Comparison of ENCODE assay signal across 15 cellular contexts in genomic region chr2:60872510-60872928, GRCh38. TPM values are rescaled to one million over a fixed set of nuclear protein-coding genes. Genes with fewer than 3 reads are reported as not detected.
DNase-seq lines count a peak whose midpoint lies in the region; ATAC-seq, FAIRE-seq and TF ChIP-seq lines count a peak whose summit lies in the region.
"Had no signal": no experiment of that assay in that cellular context is flagged by ENCODE, and none has a peak within 500 bp of the region (broad histone marks: within the 10 kb centered on the region; RNA-seq: fewer than 3 reads in every experiment).

No MANE protein-coding gene starts in this region.

- H4K20me1 ChIP-seq in OCI-LY7 (ENCODE audit: insufficient read depth, low read length) = no peaks in the 10 kb centered on the region
- H4K20me1 ChIP-seq: BLaER1 treated with 17β-estradiol and CSF1 and Interleukin-3, amounts not matched to agents 10 nM and 100 nM had no signal

- 73 to 78% methylated on average over 3 of the region's 3 CpGs for WGBS in pancreas, 2 donors

- peak overlapping the region; percentile 39 for H3K27ac ChIP-seq in OCI-LY7 (ENCODE audit: low read depth, low read length, poor library complexity, severe bottlenecking)
- H3K27ac ChIP-seq in pancreas = no peak overlapping the region
- H3K27ac ChIP-seq in caudate nucleus (ENCODE audit: low read depth, low read length) = no peak overlapping the region
- H3K27ac ChIP-seq: BLaER1 treated with 17β-estradiol and CSF1 and Interleukin-3, amounts not matched to agents 10 nM and 100 nM; SJCRH30 had no signal

- peaks cover 4% of the 10 kb centered on the region for H3K36me3 ChIP-seq in OCI-LY7 (ENCODE audit: insufficient read depth, low read length)
- no peaks in the 10 kb centered on the region for H3K36me3 ChIP-seq in pancreas
- H3K36me3 ChIP-seq: SJCRH30 had no signal

- H3K9me2 ChIP-seq in OCI-LY7 (ENCODE audit: insufficient read depth, low read length) = no peaks in the 10 kb centered on the region

- FAIRE-seq in pancreas (lab: Jason Lieb, UNC) = no peak
- FAIRE-seq: K562 had no signal

- H3K9me3 ChIP-seq in OCI-LY7 (ENCODE audit: low read length) (peaks cover 16% of the 10 kb centered on the region; the same call in 1 of the 2 replicates), pancreas (no peaks in the 10 kb centered on the region)
- H3K9me3 ChIP-seq: mucosa of descending colon had no signal

- CTCF ChIA-PET in GM10248 (lab: Yijun Ruan, JAX) (interaction anchor here (0.7 kb wide), 1 partner anchor 14 kb away, joined by 3 read pairs; no protein-coding TSS in a partner anchor), OCI-LY7 (lab: Charles Lee; ENCODE audit: unreplicated experiment) (no interaction called here)

- BruUV-seq in OCI-LY7 (replicated peaks; lab: Mats Ljungman, UMichigan) = no TSS peak

- ATAC-seq in GM19023 (IDR thresholded peaks at IDR 0.05; ENCODE audit: unreplicated experiment) = peak; percentile 26
- ATAC-seq in HG02970 (IDR thresholded peaks at IDR 0.05; ENCODE audit: low FRiP score, unreplicated experiment) = peak; percentile 48
- no peak for ATAC-seq in pancreas
- ATAC-seq: K562, mucosa of descending colon had no signal

- peak; percentile 30 for DNase-seq in GM10248 (ENCODE audit: extremely low spot score)
- DNase-seq in OCI-LY7 (ENCODE audit: low spot score) = no peak
- DNase-seq in pancreas = no peak
- no peak for DNase-seq in effector CD4-positive, alpha-beta T cell
- no peak for DNase-seq in putamen (ENCODE audit: low spot score)
- no peak for DNase-seq in caudate nucleus (lab: John Stamatoyannopoulos, UW)
- DNase-seq: activated CD4-positive, alpha-beta T cell treated with anti-CD3 and anti-CD28 coated beads for 1 hour; endodermal cell; mucosa of descending colon; NCI-H510A treated with DMSO at 0.1 percent for 48 hours; SJCRH30 had no signal

- H3K27me3 ChIP-seq in pancreas = no peaks in the 10 kb centered on the region
- H3K27me3 ChIP-seq: BLaER1 treated with 17β-estradiol and CSF1 and Interleukin-3, amounts not matched to agents 10 nM and 100 nM; SJCRH30 had no signal

- H3K4me2 ChIP-seq in OCI-LY7 (ENCODE audit: low read length) = peak overlapping the region; percentile 43
- H3K4me2 ChIP-seq: BLaER1 treated with 17β-estradiol and CSF1 and Interleukin-3, amounts not matched to agents 10 nM and 100 nM had no signal

- POLR2A ChIA-PET in GM10248 (lab: Yijun Ruan, JAX) = no interaction called here
- POLR2A ChIA-PET in OCI-LY7 (lab: Charles Lee) = interaction anchor here (0.7 kb wide), 1 partner anchor 34 kb away, joined by 3 read pairs; no protein-coding TSS in a partner anchor

- H3K4me3 ChIP-seq in OCI-LY7 (ENCODE audit: low read depth, low read length, poor library complexity, severe bottlenecking) (no peak overlapping the region), pancreas (no peak overlapping the region)
- H3K4me3 ChIP-seq: BLaER1 treated with 17β-estradiol and CSF1 and Interleukin-3, amounts not matched to agents 10 nM and 100 nM; K562; mucosa of descending colon; SJCRH30 had no signal

- H3K79me2 ChIP-seq in OCI-LY7 (ENCODE audit: insufficient read depth, low read depth, low read length) = no peaks in the 10 kb centered on the region

- TF ChIP-seq CTCF in GM10248 (IDR thresholded peaks at IDR 0.05; ENCODE audit: control extremely low read depth, extremely low read depth, low read depth, missing control alignments) = no peak
- TF ChIP-seq CTCF in OCI-LY7 (conservative IDR thresholded peaks at IDR 0.05; ENCODE audit: low read length) = no peak
- no peak for TF ChIP-seq CTCF in pancreas (IDR thresholded peaks at IDR 0.05)

- intact Hi-C loops in OCI-LY7 (cut with micrococcal nuclease; ENCODE audit: unreplicated experiment) (no loop called here), pancreas (cut with DNase I) (no loop called here)

- H3K4me1 ChIP-seq in OCI-LY7 (ENCODE audit: insufficient read depth, low read length, poor library complexity, severe bottlenecking) = peaks cover 54% of the 10 kb centered on the region
- no peaks in the 10 kb centered on the region for H3K4me1 ChIP-seq in pancreas
- H3K4me1 ChIP-seq: SJCRH30 had no signal

- peak overlapping the region; percentile 91 for H2AFZ ChIP-seq in OCI-LY7 (ENCODE audit: low read length)

RNA-seq across cellular contexts. Expression of gene REL, which starts 8.9 kb away (rescaled TPM):
- 49.9 and 50.2 TPM in 2 replicates for total RNA-seq in OCI-LY7 (2014; rRNA removed; shearing (Covaris generic))
- 81.1 and 82.7 TPM in 2 replicates for total RNA-seq in OCI-LY7 (2022)
- total RNA-seq in pancreas = 10 to 100 TPM in 2 of 6 donors, 1 to 10 TPM in 4; 5.7 to 11.9 (median 7.6) TPM
- polyA plus RNA-seq in pancreas = 1 to 10 TPM; 1.5 to 1.9 TPM

Comparison
In these comparisons a context has a peak if more than half of its experiments do, and no peak if none do; other contexts are left out.
1. ATAC-seq: peak in GM19023 (single experiment) and HG02970 (single experiment); none in pancreas (0 of 4).